9 cellular contexts compared by ENCODE assay signal in the genomic region with DNA sequence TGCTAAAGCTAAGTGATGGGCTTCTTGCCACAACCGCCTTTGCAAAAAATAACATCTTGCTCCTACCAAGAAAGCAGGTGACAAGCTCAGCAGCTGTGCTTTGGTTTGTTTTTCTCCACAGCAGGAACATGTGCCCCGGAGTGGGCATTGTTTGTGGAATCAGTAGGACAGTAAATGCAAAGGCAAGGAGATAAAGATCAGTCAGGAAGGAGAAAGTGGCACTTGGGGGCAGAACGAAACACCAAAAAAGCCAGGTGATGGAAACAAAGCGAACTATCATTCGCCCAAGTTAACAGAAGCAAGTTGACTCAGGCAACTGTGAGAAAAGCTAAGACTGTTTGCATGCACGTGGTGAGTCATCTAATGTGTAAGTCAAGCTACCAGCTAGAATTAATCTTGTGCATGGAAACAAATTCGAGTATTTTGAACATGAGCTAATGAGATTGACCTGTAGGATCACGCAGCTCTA.
DNase-seq lines count a peak whose midpoint lies in the region; ATAC-seq, FAIRE-seq and TF ChIP-seq lines count a peak whose summit lies in the region.
"Had no signal": no experiment of that assay in that cellular context is flagged by ENCODE, and none has a peak within 500 bp of the region (broad histone marks: within the 10 kb centered on the region; RNA-seq: fewer than 3 reads in every experiment).

No MANE protein-coding gene starts in this region.

- peaks cover 16% of the 10 kb centered on the region for H3K4me1 ChIP-seq in keratinocyte (ENCODE audit: control insufficient read depth, extremely low read depth, insufficient read depth, low read length)
- no peaks in the 10 kb centered on the region for H3K4me1 ChIP-seq in CD8-positive, alpha-beta T cell (ENCODE audit: insufficient read depth, low read length)

- H3K9me1 ChIP-seq in keratinocyte (ENCODE audit: control insufficient read depth, extremely low read depth, insufficient read depth, low read length) = no peaks in the 10 kb centered on the region

- intact Hi-C loops in CD8-positive, alpha-beta T cell (cut with DNase I, micrococcal nuclease) = no loop called here
- intact Hi-C loops in left colon (cut with DNase I, micrococcal nuclease) = no loop called here

- no peak overlapping the region for H2AFZ ChIP-seq in keratinocyte (ENCODE audit: control insufficient read depth, low read length)

- dilution Hi-C loops in keratinocyte (cut with MboI; ENCODE audit: extremely low pct_ligation_motif_present, low sequenced_read_pairs) = no loop called here

- peak overlapping the region; percentile 67 for H3K4me2 ChIP-seq in keratinocyte (ENCODE audit: control insufficient read depth, extremely low read depth, insufficient read depth, low read depth, low read length)

- CTCF ChIA-PET in BJ (lab: Yijun Ruan, JAX) = interaction anchor here (1.6 to 2.1 kb wide), 2 partner anchors 8 to 118 kb away, joined by 3 to 7 read pairs; no protein-coding TSS in a partner anchor
- CTCF ChIA-PET in CD8-positive, alpha-beta T cell (lab: Charles Lee) = interaction anchor here (1.0 to 3.7 kb wide), 6 partner anchors 10 to 480 kb away, joined by 3 to 29 read pairs (median 6); no protein-coding TSS in a partner anchor

- H3K36me3 ChIP-seq in BJ (ENCODE audit: control insufficient read depth, insufficient read depth, low read length) = no peaks in the 10 kb centered on the region
- no peaks in the 10 kb centered on the region for H3K36me3 ChIP-seq in keratinocyte (ENCODE audit: control insufficient read depth in 2 of 2, extremely low read depth in 1 of 2, insufficient read depth in 2 of 2, low read length in 2 of 2)
- no peaks in the 10 kb centered on the region for H3K36me3 ChIP-seq in CD8-positive, alpha-beta T cell (ENCODE audit: insufficient read depth, low read length)

- H3K4me3 Mint-ChIP-seq in activated T-cell treated with anti-CD3 and anti-CD28 coated beads, Interleukin-2, amount 50 U/mL, for 72 hours = peak overlapping the region; percentile 0 to 36
- H3K4me3 Mint-ChIP-seq in CD8-positive, alpha-beta T cell = no peak overlapping the region

- H3K27ac Mint-ChIP-seq in activated T-cell treated with anti-CD3 and anti-CD28 coated beads, Interleukin-2, amount 50 U/mL, for 72 hours = no peak overlapping the region
- H3K27ac Mint-ChIP-seq in CD8-positive, alpha-beta T cell = no peak overlapping the region

- TF ChIP-seq CTCF in BJ (IDR thresholded peaks at IDR 0.05; ENCODE audit: insufficient read depth, low read depth, low read length) = no peak
- no peak for TF ChIP-seq CTCF in keratinocyte (optimal IDR thresholded peaks at IDR 0.05 in 1 of 3, IDR thresholded peaks at IDR 0.05 in 1 of 3, conservative IDR thresholded peaks at IDR 0.05 in 1 of 3; ENCODE audit: extremely low read depth in 1 of 3, insufficient read depth in 2 of 3, low read length in 3 of 3)
- TF ChIP-seq CTCF in CD8-positive, alpha-beta T cell (IDR thresholded peaks at IDR 0.05) = no peak

- no peak overlapping the region for H3K9ac ChIP-seq in keratinocyte (ENCODE audit: control insufficient read depth, extremely low read depth, insufficient read depth, low read length)

- no peaks in the 10 kb centered on the region for H3K27me3 ChIP-seq in BJ (ENCODE audit: control insufficient read depth, insufficient read depth, low read length)
- H3K27me3 ChIP-seq in keratinocyte (ENCODE audit: control insufficient read depth, extremely low read depth, insufficient read depth, low read length) = no peaks in the 10 kb centered on the region
- no peaks in the 10 kb centered on the region for H3K27me3 ChIP-seq in CD8-positive, alpha-beta T cell (ENCODE audit: insufficient read depth, low read length)

- no peaks in the 10 kb centered on the region for H4K20me1 ChIP-seq in keratinocyte (ENCODE audit: control insufficient read depth, extremely low read depth, insufficient read depth, low read length)

- H3K4me3 ChIP-seq in BJ (ENCODE audit: low read depth, low read length) (no peak overlapping the region), keratinocyte (ENCODE audit: control insufficient read depth in 2 of 3, extremely low read depth in 1 of 3, insufficient read depth in 2 of 3, low read depth in 1 of 3, low read length in 3 of 3) (no peak overlapping the region)
- no peak overlapping the region for H3K4me3 ChIP-seq in Jurkat, Clone E6-1 (ENCODE audit: low read length)
- no peak overlapping the region for H3K4me3 ChIP-seq in CD8-positive, alpha-beta T cell (ENCODE audit: low read depth, low read length)
- H3K4me3 ChIP-seq: lung had no signal

- no peak overlapping the region for H3K27ac ChIP-seq in keratinocyte (ENCODE audit: control insufficient read depth, insufficient read depth, low read length)
- no peak overlapping the region for H3K27ac ChIP-seq in CD8-positive, alpha-beta T cell (ENCODE audit: low read depth, low read length)

- H3K9me3 ChIP-seq in keratinocyte (ENCODE audit: control insufficient read depth, low read depth, low read length) = no peaks in the 10 kb centered on the region
- no peaks in the 10 kb centered on the region for H3K9me3 ChIP-seq in CD8-positive, alpha-beta T cell (ENCODE audit: low read length)

- peaks cover 23% of the 10 kb centered on the region for H3K4me1 Mint-ChIP-seq in activated T-cell treated with anti-CD3 and anti-CD28 coated beads, Interleukin-2, amount 50 U/mL, for 72 hours (ENCODE audit: low read depth)
- H3K4me1 Mint-ChIP-seq in CD8-positive, alpha-beta T cell (ENCODE audit: low read depth) = peaks cover 7% of the 10 kb centered on the region

- H3K79me2 ChIP-seq in keratinocyte (ENCODE audit: control insufficient read depth, insufficient read depth, low read length) = no peaks in the 10 kb centered on the region

- H3K27me3 Mint-ChIP-seq in activated T-cell treated with anti-CD3 and anti-CD28 coated beads, Interleukin-2, amount 50 U/mL, for 72 hours (ENCODE audit: low read depth) = peaks cover 14% of the 10 kb centered on the region
- H3K27me3 Mint-ChIP-seq in CD8-positive, alpha-beta T cell (ENCODE audit: low read depth) = peaks cover 5% of the 10 kb centered on the region

- POLR2A ChIA-PET in BJ (lab: Charles Lee) = interaction anchor here (0.6 to 0.8 kb wide), 4 partner anchors 8 to 96 kb away, joined by 3 to 4 read pairs (median 3); no protein-coding TSS in a partner anchor
- POLR2A ChIA-PET in CD8-positive, alpha-beta T cell (lab: Charles Lee) = no interaction called here

- H3K36me3 Mint-ChIP-seq in activated T-cell treated with anti-CD3 and anti-CD28 coated beads, Interleukin-2, amount 50 U/mL, for 72 hours (ENCODE audit: insufficient read depth in 2 of 2) = no peaks in the 10 kb centered on the region
- H3K36me3 Mint-ChIP-seq in CD8-positive, alpha-beta T cell = no peaks in the 10 kb centered on the region

- DNase-seq in BJ (ENCODE audit: low read depth) (peak; percentile 36), keratinocyte (ENCODE audit: low read depth, low spot score) (peak; percentile 35), UCSD-AML1 (lab: John Stamatoyannopoulos, UW; ENCODE audit: unreplicated experiment) (no peak), left colon (no peak)
- DNase-seq in Jurkat, Clone E6-1 (ENCODE audit: low read depth, low spot score) = peak; percentile 40
- peak; percentile 27 to 48 for DNase-seq in activated T-cell treated with anti-CD3 and anti-CD28 coated beads, Interleukin-2, amount 50 U/mL, for 72 hours
- DNase-seq in CD8-positive, alpha-beta T cell = no peak

- peak; percentile 91 to 97 for ATAC-seq in activated T-cell treated with anti-CD3 and anti-CD28 coated beads, Interleukin-2, amount 50 U/mL, for 72 hours (replicated peaks in 1 of 2)
- no peak for ATAC-seq in CD8-positive, alpha-beta T cell
- no peak for ATAC-seq in GM18858 (IDR thresholded peaks at IDR 0.05; ENCODE audit: unreplicated experiment)
- no peak for ATAC-seq in left colon

- no peaks in the 10 kb centered on the region for H3K9me3 Mint-ChIP-seq in activated T-cell treated with anti-CD3 and anti-CD28 coated beads, Interleukin-2, amount 50 U/mL, for 72 hours
- H3K9me3 Mint-ChIP-seq in CD8-positive, alpha-beta T cell = no peaks in the 10 kb centered on the region

- FAIRE-seq in keratinocyte (lab: Jason Lieb, UNC) = peak; percentile 87

Comparison
In these comparisons a context has a peak if more than half of its experiments do, and no peak if none do; other contexts are left out.
1. DNase-seq: peak in BJ (single experiment), Jurkat, Clone E6-1 (single experiment), activated T-cell treated with anti-CD3 and anti-CD28 coated beads, Interleukin-2, amount 50 U/mL, for 72 hours (2 of 2) and keratinocyte (single experiment); none in CD8-positive, alpha-beta T cell (0 of 7), UCSD-AML1 (single experiment) and left colon (0 of 2).
2. ATAC-seq: peak in activated T-cell treated with anti-CD3 and anti-CD28 coated beads, Interleukin-2, amount 50 U/mL, for 72 hours (2 of 2); none in CD8-positive, alpha-beta T cell (single experiment), GM18858 (single experiment) and left colon (single experiment).